Comparison of ENCODE assay signal across 22 cellular contexts in genomic region chr17:80997471-80998387, GRCh38. TPM values are rescaled to one million over a fixed set of nuclear protein-coding genes. Genes with fewer than 3 reads are reported as not detected.
A peak's percentile ranks its signal among the peaks of the same experiment; 100 is the strongest.
DNase-seq lines count a peak whose midpoint lies in the region; ATAC-seq and TF ChIP-seq lines count a peak whose summit lies in the region.
"Had no signal": no experiment of that assay in that cellular context is flagged by ENCODE, and none has a peak within 500 bp of the region (broad histone marks: within the 10 kb centered on the region; RNA-seq: fewer than 3 reads in every experiment).

No MANE protein-coding gene starts in this region.

- H3K56ac ChIP-seq in IMR-90 (ENCODE audit: extremely low read depth, insufficient read depth, low read length) = no peak overlapping the region

- POLR2A ChIA-PET in IMR-90 (lab: Charles Lee; ENCODE audit: unreplicated experiment) = no interaction called here

- H2BK5ac ChIP-seq in IMR-90 (ENCODE audit: low read depth, low read length, poor library complexity, severe bottlenecking) (peak overlapping the region; percentile 42), mesenchymal stem cell (ENCODE audit: low read depth, low read length, poor library complexity, severe bottlenecking) (no peak overlapping the region)

- no peak overlapping the region for H4K5ac ChIP-seq in IMR-90 (ENCODE audit: low read depth, low read length)

- H3K4me1 Mint-ChIP-seq in activated T-helper 17 cell treated with anti-CD3 and anti-CD28 coated beads, Interleukin-2, amount 50 U/mL, for 72 hours = no peaks in the 10 kb centered on the region

- peak; percentile 86 for DNase-seq in GDM1 (lab: John Stamatoyannopoulos, UW)
- no peak for DNase-seq in IMR-90
- no peak for DNase-seq in mesenchymal stem cell
- DNase-seq in DMS53 (lab: John Stamatoyannopoulos, UW) = no peak
- no peak for DNase-seq in stomach
- no peak for DNase-seq in midbrain (lab: John Stamatoyannopoulos, UW)
- no peak for DNase-seq in T-helper 2 cell
- DNase-seq: activated effector memory CD4-positive, alpha-beta T cell treated with anti-CD3 and anti-CD28 coated beads, Interleukin-2, amount 50 U/mL, for 16 hours; AML-193; Caco-2; cerebellar nuclear complex; mammary epithelial cell; naive thymus-derived CD8-positive, alpha-beta T cell; NCI-H2029; NCI-H510A; SHP77; stimulated activated CD4-positive, alpha-beta T cell treated with anti-CD3 and anti-CD28 coated beads, Interleukin-4, amount 100 ng/mL, for 4 hours; T-helper 17 cell had no signal

- H2BK12ac ChIP-seq in mesenchymal stem cell (ENCODE audit: low read length in 2 of 2) = no peak overlapping the region

- peaks cover 7% of the 10 kb centered on the region for H4K20me1 ChIP-seq in IMR-90 (ENCODE audit: insufficient read depth, low read length)

- intact Hi-C loops in IMR-90 (cut with micrococcal nuclease) (no loop called here), stomach (cut with DNase I; ENCODE audit: low total_unique reads) (loop anchor here (10.0 kb wide), 1 partner anchor 107 kb away; no protein-coding TSS in a partner anchor)

- H3K4me3 ChIP-seq in IMR-90 (ENCODE audit: insufficient read depth, low read depth, low read length) = no peak overlapping the region
- H3K4me3 ChIP-seq in mesenchymal stem cell (ENCODE audit: insufficient read depth in 1 of 2, low read depth in 1 of 2, low read length in 2 of 2) = no peak overlapping the region
- H3K4me3 ChIP-seq in stomach = no peak overlapping the region
- H3K4me3 ChIP-seq: heart left ventricle, smooth muscle cell, suprapubic skin had no signal

- CTCF ChIA-PET in IMR-90 (lab: Yijun Ruan, JAX) = no interaction called here

- no peak for TF ChIP-seq RAD21 in IMR-90 (IDR thresholded peaks at IDR 0.05; ENCODE audit: low read length)

- H3K36me3 Mint-ChIP-seq in activated T-helper 17 cell treated with anti-CD3 and anti-CD28 coated beads, Interleukin-2, amount 50 U/mL, for 72 hours (ENCODE audit: low read depth) = peaks cover 29% of the 10 kb centered on the region

- 92% methylated on average over 28 of the region's 43 CpGs; no CpG with 5 or more reads in 1 of the 2 experiments for WGBS in IMR-90 (ENCODE audit: extremely low coverage in 2 of 2, insufficient read length in 1 of 2), 2 experiments
- 96% methylated on average over 43 of the region's 43 CpGs for WGBS in mesenchymal stem cell
- WGBS in stomach, 5 donors = 85 to 94% (median 92%) methylated on average over 24 to 43 of the region's 43 CpGs

- no peak overlapping the region; the same call in 1 of the 2 replicates for H2AK5ac ChIP-seq in IMR-90 (ENCODE audit: low read depth, low read length)
- no peak overlapping the region for H2AK5ac ChIP-seq in mesenchymal stem cell (ENCODE audit: low read length, severe bottlenecking)

- H2AFZ ChIP-seq in IMR-90 (replicated peaks; ENCODE audit: low read length, poor library complexity) (no peak overlapping the region), mesenchymal stem cell (ENCODE audit: low read depth, low read length) (no peak overlapping the region)

- H3K18ac ChIP-seq in IMR-90 (ENCODE audit: low read depth, low read length) (no peak overlapping the region), mesenchymal stem cell (ENCODE audit: low read depth in 1 of 2, low read length in 2 of 2) (no peak overlapping the region)

- H3K36me3 ChIP-seq in IMR-90 (ENCODE audit: control insufficient read depth, insufficient read depth, low read length) = peaks cover 49% of the 10 kb centered on the region
- H3K36me3 ChIP-seq in mesenchymal stem cell (ENCODE audit: control insufficient read depth in 1 of 2, insufficient read depth in 2 of 2, low read depth in 1 of 2, low read length in 2 of 2) = peaks cover 48 to 68% of the 10 kb centered on the region in 2 experiments
- H3K36me3 ChIP-seq in stomach = peaks cover 39 to 65% (median 59%) of the 10 kb centered on the region in 4 donors

- peak overlapping the region; percentile 37 for H2AK9ac ChIP-seq in IMR-90 (replicated peaks; ENCODE audit: low read depth, low read length, poor library complexity)

- H4K8ac ChIP-seq in IMR-90 (ENCODE audit: low read depth in 2 of 2, low read length in 2 of 2) (no peak overlapping the region), mesenchymal stem cell (ENCODE audit: low read length) (peak overlapping the region; percentile 5)

- H3K14ac ChIP-seq in IMR-90 (replicated peaks; ENCODE audit: low read depth, low read length) = no peak overlapping the region
- no peak overlapping the region for H3K14ac ChIP-seq in mesenchymal stem cell (ENCODE audit: low read length in 2 of 2)

- no peak for ATAC-seq in IMR-90 (ENCODE audit: low read depth)
- ATAC-seq in activated T-helper 17 cell treated with anti-CD3 and anti-CD28 coated beads, Interleukin-2, amount 50 U/mL, for 72 hours (replicated peaks) = peak; percentile 55
- ATAC-seq: heart left ventricle; naive thymus-derived CD8-positive, alpha-beta T cell; T-helper 17 cell had no signal

- no peak overlapping the region for H2BK20ac ChIP-seq in IMR-90 (ENCODE audit: low read depth, low read length)

- no peak for TF ChIP-seq EP300 in stomach (IDR thresholded peaks at IDR 0.05)

- no peak overlapping the region for H2BK120ac ChIP-seq in IMR-90 (ENCODE audit: low read depth, low read length)
- no peak overlapping the region for H2BK120ac ChIP-seq in mesenchymal stem cell (ENCODE audit: low read depth, low read length)

- TF ChIP-seq POLR2A in IMR-90 (IDR thresholded peaks at IDR 0.05; ENCODE audit: low read depth, low read length) = no peak
- TF ChIP-seq POLR2A in stomach (IDR thresholded peaks at IDR 0.05) = no peak

- H3K4me1 ChIP-seq in IMR-90 (ENCODE audit: control insufficient read depth, insufficient read depth, low read length) (peaks cover 8% of the 10 kb centered on the region), mesenchymal stem cell (ENCODE audit: control insufficient read depth, insufficient read depth, low read depth, low read length) (peaks cover 14% of the 10 kb centered on the region), stomach (peaks cover 8 to 46% (median 41%) of the 10 kb centered on the region in 4 donors)
- H3K4me1 ChIP-seq: Caco-2 had no signal

- H3K9me1 ChIP-seq in IMR-90 (ENCODE audit: insufficient read depth, low read length) = no peaks in the 10 kb centered on the region

- no peak overlapping the region for H3K4me3 Mint-ChIP-seq in activated T-helper 17 cell treated with anti-CD3 and anti-CD28 coated beads, Interleukin-2, amount 50 U/mL, for 72 hours
- H3K4me3 Mint-ChIP-seq: naive thymus-derived CD8-positive, alpha-beta T cell; T-helper 17 cell had no signal

- H3K4ac ChIP-seq in IMR-90 (ENCODE audit: low read depth, low read length) (no peak overlapping the region), mesenchymal stem cell (ENCODE audit: low read depth in 1 of 2, low read length in 2 of 2) (no peak overlapping the region)

- H3K27ac Mint-ChIP-seq in activated T-helper 17 cell treated with anti-CD3 and anti-CD28 coated beads, Interleukin-2, amount 50 U/mL, for 72 hours = no peak overlapping the region
- H3K27ac Mint-ChIP-seq: naive thymus-derived CD8-positive, alpha-beta T cell; T-helper 17 cell had no signal

- no peak overlapping the region for H3K27ac ChIP-seq in IMR-90 (ENCODE audit: insufficient read depth, low read length)
- H3K27ac ChIP-seq in mesenchymal stem cell (ENCODE audit: low read length, poor library complexity, severe bottlenecking) = no peak overlapping the region
- H3K27ac ChIP-seq in stomach = no peak overlapping the region
- H3K27ac ChIP-seq: heart left ventricle, suprapubic skin had no signal

- no peaks in the 10 kb centered on the region for H3K9me3 Mint-ChIP-seq in activated T-helper 17 cell treated with anti-CD3 and anti-CD28 coated beads, Interleukin-2, amount 50 U/mL, for 72 hours
- H3K9me3 Mint-ChIP-seq: naive thymus-derived CD8-positive, alpha-beta T cell had no signal

- in situ Hi-C loops in IMR-90 (cut with MboI; ENCODE audit: low sequenced_read_pairs) = no loop called here

- H3K27me3 ChIP-seq in IMR-90 (ENCODE audit: control insufficient read depth, insufficient read depth, low read length) (no peaks in the 10 kb centered on the region), mesenchymal stem cell (ENCODE audit: control insufficient read depth in 1 of 2, insufficient read depth in 1 of 2, low read length in 2 of 2) (peaks cover 12 to 14% of the 10 kb centered on the region in 2 experiments), stomach (peaks cover 0 to 10% (median 2%) of the 10 kb centered on the region in 3 donors)
- H3K27me3 ChIP-seq: suprapubic skin had no signal

- H3K79me1 ChIP-seq in IMR-90 (ENCODE audit: low read depth in 1 of 2, low read length in 2 of 2) (peaks cover 3 to 17% of the 10 kb centered on the region in 2 experiments; a peak in 3 of 4 replicates), mesenchymal stem cell (replicated peaks; ENCODE audit: low read length, poor library complexity, severe bottlenecking) (peaks cover 10% of the 10 kb centered on the region)

- H3K23ac ChIP-seq in IMR-90 (ENCODE audit: low read depth, low read length) (no peak overlapping the region), mesenchymal stem cell (ENCODE audit: low read length in 2 of 2) (no peak overlapping the region)

- no peak for TF ChIP-seq CTCF in IMR-90 (conservative IDR thresholded peaks at IDR 0.05; ENCODE audit: low read depth, low read length)
- no peak for TF ChIP-seq CTCF in stomach (IDR thresholded peaks at IDR 0.05)

- BruUV-seq in IMR-90 (replicated peaks; lab: Mats Ljungman, UMichigan) = no TSS peak

- H3K4me2 ChIP-seq in IMR-90 (ENCODE audit: low read depth, low read length) = no peak overlapping the region
- no peak overlapping the region for H3K4me2 ChIP-seq in mesenchymal stem cell (ENCODE audit: low read length, poor library complexity, severe bottlenecking)
- H3K4me2 ChIP-seq: smooth muscle cell had no signal

- H3K9me3 ChIP-seq in IMR-90 (ENCODE audit: control insufficient read depth, insufficient read depth, low read length) (no peaks in the 10 kb centered on the region), mesenchymal stem cell (ENCODE audit: control insufficient read depth, low read length) (no peaks in the 10 kb centered on the region), stomach (no peaks in the 10 kb centered on the region)
- H3K9me3 ChIP-seq: Caco-2, heart left ventricle, suprapubic skin had no signal

- H3K9ac ChIP-seq in IMR-90 (ENCODE audit: low read depth, low read length) = no peak overlapping the region
- H3K9ac ChIP-seq in mesenchymal stem cell (ENCODE audit: low read length) = no peak overlapping the region

- dilution Hi-C loops in IMR-90 (cut with HindIII; ENCODE audit: low sequenced_read_pairs, unreplicated experiment) = no loop called here

- no peak overlapping the region for H2BK15ac ChIP-seq in IMR-90 (ENCODE audit: low read depth, low read length)
- H2BK15ac ChIP-seq in mesenchymal stem cell (ENCODE audit: low read depth, poor library complexity, severe bottlenecking) = no peak overlapping the region

- H3K27me3 Mint-ChIP-seq in activated T-helper 17 cell treated with anti-CD3 and anti-CD28 coated beads, Interleukin-2, amount 50 U/mL, for 72 hours = no peaks in the 10 kb centered on the region
- H3K27me3 Mint-ChIP-seq: naive thymus-derived CD8-positive, alpha-beta T cell had no signal

- no peak overlapping the region for H4K91ac ChIP-seq in IMR-90 (ENCODE audit: insufficient read depth, low read depth, low read length)
- H4K91ac ChIP-seq in mesenchymal stem cell (ENCODE audit: low read length) = no peak overlapping the region

RNA-seq across cellular contexts. Expression of gene CHMP6, which starts 6.1 kb away (rescaled TPM):
- total RNA-seq in IMR-90 (2012; rRNA removed) = 5.0 and 7.2 TPM in 2 replicates
- polyA plus RNA-seq in IMR-90 (2012; rRNA removed) = 40.3 and 44.2 TPM in 2 replicates
- polyA plus RNA-seq in IMR-90 (2012; cell fraction: cytosol; rRNA removed) = 36.0 and 41.8 TPM in 2 replicates
- polyA plus RNA-seq in IMR-90 (2012; cell fraction: nucleus; rRNA removed; ENCODE audit: low replicate concordance) = 18.8 and 27.5 TPM in 2 replicates
- 10 to 100 TPM; 17.2 to 19.8 TPM for total RNA-seq in activated T-helper 17 cell treated with anti-CD3 and anti-CD28 coated beads, Interleukin-2, amount 50 U/mL, for 72 hours
- 12.7 TPM for polyA plus RNA-seq in mesenchymal stem cell (2013, experiment 1 of 2)
- polyA plus RNA-seq in mesenchymal stem cell (2013, experiment 2 of 2) = 12.0 TPM
- 100 to 1,000 TPM in 1 of 5 donors, 10 to 100 TPM in 3, 1 to 10 TPM in 1; 5.4 to 117 (median 12.9) TPM for total RNA-seq in stomach
- 10 to 100 TPM; 23.6 to 30.5 (median 25.4) TPM for polyA plus RNA-seq in stomach

RNA-seq across cellular contexts. Expression of gene BAIAP2, which starts 37.2 kb away (rescaled TPM):
- total RNA-seq in IMR-90 (2012; rRNA removed) (18.3 and 22.8 TPM in 2 replicates), stomach (100 to 1,000 TPM in 2 of 5 donors, 10 to 100 TPM in 3; 21.1 to 263 (median 96.9) TPM)
- polyA plus RNA-seq in IMR-90 (2012; rRNA removed) (32.6 and 36.1 TPM in 2 replicates), stomach (10 to 100 TPM; 37.5 to 66.1 (median 46.6) TPM)
- 27.3 and 38.0 TPM in 2 replicates for polyA plus RNA-seq in IMR-90 (2012; cell fraction: cytosol; rRNA removed)
- 37.9 and 82.6 TPM in 2 replicates for polyA plus RNA-seq in IMR-90 (2012; cell fraction: nucleus; rRNA removed; ENCODE audit: low replicate concordance)
- total RNA-seq in activated T-helper 17 cell treated with anti-CD3 and anti-CD28 coated beads, Interleukin-2, amount 50 U/mL, for 72 hours = 1 to 10 TPM; 4.6 to 4.8 TPM
- polyA plus RNA-seq in mesenchymal stem cell (2013, experiment 1 of 2) = 20.5 TPM
- polyA plus RNA-seq in mesenchymal stem cell (2013, experiment 2 of 2) = 20.4 TPM
